In genomic region chr6:147274776-147275175, GRCh38 we compare ENCODE assay signal across 1 cellular context.
TF ChIP-seq lines count a peak whose summit lies in the region.

No MANE protein-coding gene starts in this region.

TF ChIP-seq in K562, 482 proteins besides CTCF, POLR2A, EP300 and RAD21 (continued from another document):
- no peak for TF ChIP-seq ZNF143 (CRISPR knock-in tag; IDR thresholded peaks at IDR 0.05)
